Comparison of ENCODE assay signal across 16 cellular contexts in genomic region chr13:73933795-73934194, GRCh38.
A peak's percentile ranks its signal among the peaks of the same experiment; 100 is the strongest.
DNase-seq lines count a peak whose midpoint lies in the region; ATAC-seq, FAIRE-seq and TF ChIP-seq lines count a peak whose summit lies in the region.
"Had no signal": no experiment of that assay in that cellular context is flagged by ENCODE, and none has a peak within 500 bp of the region (broad histone marks: within the 10 kb centered on the region; RNA-seq: fewer than 3 reads in every experiment).

No MANE protein-coding gene starts in this region.

- H3K36me3 Mint-ChIP-seq in Calu3 (ENCODE audit: insufficient read depth, unreplicated experiment), result no peaks in the 10 kb centered on the region

- peak; percentile 62 for FAIRE-seq in keratinocyte (lab: Jason Lieb, UNC)
- FAIRE-seq: GM12891 had no signal

- H3K4me2 ChIP-seq in MM.1S (ENCODE audit: low read depth, low read length), result peak overlapping the region; percentile 24
- H3K4me2 ChIP-seq in keratinocyte (ENCODE audit: control insufficient read depth, extremely low read depth, insufficient read depth, low read depth, low read length), result peak overlapping the region; percentile 23
- H3K4me2 ChIP-seq in smooth muscle cell, result no peak overlapping the region

- H3F3A ChIP-seq in MM.1S (ENCODE audit: insufficient read depth, low read length), result peaks cover 8% of the 10 kb centered on the region; the same call in 1 of the 2 replicates
- peaks cover 5% of the 10 kb centered on the region for H3F3A ChIP-seq in smooth muscle cell (ENCODE audit: low read depth)

- no peak overlapping the region for H3K4me3 Mint-ChIP-seq in Calu3 (ENCODE audit: low read depth, unreplicated experiment)

- no peak for DNase-seq in Calu3
- peak; percentile 56 for DNase-seq in MM.1S
- no peak for DNase-seq in keratinocyte (ENCODE audit: low read depth, low spot score)
- no peak for DNase-seq in smooth muscle cell (lab: John Stamatoyannopoulos, UW; ENCODE audit: unreplicated experiment)
- no peak for DNase-seq in epidermal melanocyte (ENCODE audit: insufficient read length, low spot score)
- no peak for DNase-seq in midbrain (lab: John Stamatoyannopoulos, UW)
- DNase-seq: activated CD4-positive, CD25-positive, alpha-beta regulatory T cell; aorta; cortex of kidney; left ventricle myocardium inferior; stimulated activated CD4-positive, alpha-beta T cell treated with anti-CD3 and anti-CD28 coated beads, Interleukin-2, amount 100 ng/mL, for 48 hours; uterus had no signal

- no peaks in the 10 kb centered on the region for H4K20me1 ChIP-seq in MM.1S (ENCODE audit: insufficient read depth, low read length)
- H4K20me1 ChIP-seq in keratinocyte (ENCODE audit: control insufficient read depth, extremely low read depth, insufficient read depth, low read length), result no peaks in the 10 kb centered on the region
- no peaks in the 10 kb centered on the region for H4K20me1 ChIP-seq in smooth muscle cell (ENCODE audit: low read depth)

- H3K4me1 ChIP-seq in MM.1S (ENCODE audit: low read length) (peaks cover 16% of the 10 kb centered on the region), keratinocyte (ENCODE audit: control insufficient read depth, extremely low read depth, insufficient read depth, low read length) (peaks cover 21% of the 10 kb centered on the region), smooth muscle cell (ENCODE audit: low read depth) (peaks cover 8% of the 10 kb centered on the region)
- H3K4me1 ChIP-seq: right atrium auricular region, uterus had no signal

- H3K27me3 ChIP-seq in MM.1S (replicated peaks; ENCODE audit: insufficient read depth, low read length) (no peaks in the 10 kb centered on the region), keratinocyte (ENCODE audit: control insufficient read depth, extremely low read depth, insufficient read depth, low read length) (no peaks in the 10 kb centered on the region), smooth muscle cell (ENCODE audit: low read depth) (no peaks in the 10 kb centered on the region)
- H3K27me3 ChIP-seq: right atrium auricular region, uterus had no signal

- 88% methylated on average over 2 of the region's 2 CpGs for WGBS in smooth muscle cell (ENCODE audit: low lambda C conversion rate)

- no peaks in the 10 kb centered on the region for H3K36me3 ChIP-seq in MM.1S (replicated peaks; ENCODE audit: insufficient read depth, low read length)
- H3K36me3 ChIP-seq in keratinocyte (ENCODE audit: control insufficient read depth in 2 of 2, extremely low read depth in 1 of 2, insufficient read depth in 2 of 2, low read length in 2 of 2), result no peaks in the 10 kb centered on the region
- H3K36me3 ChIP-seq in smooth muscle cell (ENCODE audit: low read depth), result no peaks in the 10 kb centered on the region
- H3K36me3 ChIP-seq: left ventricle myocardium inferior, right atrium auricular region, uterus had no signal

- intact Hi-C loops in Calu3 (cut with micrococcal nuclease; ENCODE audit: unreplicated experiment), result no loop called here

- H3K4me1 Mint-ChIP-seq in Calu3 (ENCODE audit: low read depth, unreplicated experiment), result peaks cover 11% of the 10 kb centered on the region

- no TSS peak for BruUV-seq in Calu3 (replicated peaks; lab: Mats Ljungman, UMichigan)

- no peaks in the 10 kb centered on the region for H3K9me2 ChIP-seq in MM.1S (replicated peaks; ENCODE audit: insufficient read depth, low read length)

- H3K4me3 ChIP-seq in MM.1S (ENCODE audit: low read length), result no peak overlapping the region
- no peak overlapping the region for H3K4me3 ChIP-seq in keratinocyte (ENCODE audit: control insufficient read depth in 2 of 3, extremely low read depth in 1 of 3, insufficient read depth in 2 of 3, low read depth in 1 of 3, low read length in 3 of 3)
- no peak overlapping the region for H3K4me3 ChIP-seq in smooth muscle cell
- H3K4me3 ChIP-seq: left ventricle myocardium inferior, right atrium auricular region, uterus had no signal

- H2AFZ ChIP-seq in MM.1S (ENCODE audit: low read length) (no peak overlapping the region), keratinocyte (ENCODE audit: control insufficient read depth, low read length) (no peak overlapping the region), smooth muscle cell (ENCODE audit: low read depth) (no peak overlapping the region)

- H3K27ac ChIP-seq in MM.1S (ENCODE audit: low read length) (no peak overlapping the region; the same call in 1 of the 2 replicates), keratinocyte (ENCODE audit: control insufficient read depth, insufficient read depth, low read length) (no peak overlapping the region), smooth muscle cell (ENCODE audit: low read depth) (no peak overlapping the region)
- H3K27ac ChIP-seq: C4-2B, left ventricle myocardium inferior, right atrium auricular region, uterus had no signal

- H3K9me1 ChIP-seq in keratinocyte (ENCODE audit: control insufficient read depth, extremely low read depth, insufficient read depth, low read length), result no peaks in the 10 kb centered on the region

- CTCF ChIA-PET in Calu3 (lab: Charles Lee), result no interaction called here

- dilution Hi-C loops in keratinocyte (cut with MboI; ENCODE audit: extremely low pct_ligation_motif_present, low sequenced_read_pairs), result no loop called here

- ATAC-seq in GM19324 (IDR thresholded peaks at IDR 0.05; ENCODE audit: low FRiP score, unreplicated experiment), result peak; percentile 62

- no peaks in the 10 kb centered on the region for H3K9me3 Mint-ChIP-seq in Calu3 (ENCODE audit: low read depth, unreplicated experiment)

- H3K27me3 Mint-ChIP-seq in Calu3 (ENCODE audit: unreplicated experiment), result no peaks in the 10 kb centered on the region

- H3K9me3 ChIP-seq in MM.1S (replicated peaks; ENCODE audit: insufficient read depth, low read length) (no peaks in the 10 kb centered on the region), keratinocyte (ENCODE audit: control insufficient read depth, low read depth, low read length) (no peaks in the 10 kb centered on the region), smooth muscle cell (replicated peaks; ENCODE audit: low read depth) (no peaks in the 10 kb centered on the region)
- H3K9me3 ChIP-seq: left ventricle myocardium inferior, right atrium auricular region, uterus had no signal

- TF ChIP-seq CTCF in Calu3 (IDR thresholded peaks at IDR 0.05; ENCODE audit: unreplicated experiment), result no peak
- no peak for TF ChIP-seq CTCF in MM.1S (IDR thresholded peaks at IDR 0.05; ENCODE audit: low read length)
- no peak for TF ChIP-seq CTCF in keratinocyte (optimal IDR thresholded peaks at IDR 0.05 in 1 of 3, IDR thresholded peaks at IDR 0.05 in 1 of 3, conservative IDR thresholded peaks at IDR 0.05 in 1 of 3; ENCODE audit: extremely low read depth in 1 of 3, insufficient read depth in 2 of 3, low read length in 3 of 3)
- TF ChIP-seq CTCF in smooth muscle cell (IDR thresholded peaks at IDR 0.05; ENCODE audit: borderline replicate concordance, insufficient read depth, poor library complexity, severe bottlenecking), result no peak

- no peak overlapping the region for H3K9ac ChIP-seq in MM.1S (ENCODE audit: low read length)
- no peak overlapping the region for H3K9ac ChIP-seq in keratinocyte (ENCODE audit: control insufficient read depth, extremely low read depth, insufficient read depth, low read length)
- no peak overlapping the region for H3K9ac ChIP-seq in smooth muscle cell (ENCODE audit: low read depth)

- H3K27ac Mint-ChIP-seq in Calu3 (ENCODE audit: unreplicated experiment), result peak overlapping the region; percentile 43

- H3K79me2 ChIP-seq in MM.1S (ENCODE audit: low read length) (peaks cover 3% of the 10 kb centered on the region; the same call in 1 of the 2 replicates), keratinocyte (ENCODE audit: control insufficient read depth, insufficient read depth, low read length) (no peaks in the 10 kb centered on the region), smooth muscle cell (ENCODE audit: low read depth) (no peaks in the 10 kb centered on the region)
